In the genomic region with DNA sequence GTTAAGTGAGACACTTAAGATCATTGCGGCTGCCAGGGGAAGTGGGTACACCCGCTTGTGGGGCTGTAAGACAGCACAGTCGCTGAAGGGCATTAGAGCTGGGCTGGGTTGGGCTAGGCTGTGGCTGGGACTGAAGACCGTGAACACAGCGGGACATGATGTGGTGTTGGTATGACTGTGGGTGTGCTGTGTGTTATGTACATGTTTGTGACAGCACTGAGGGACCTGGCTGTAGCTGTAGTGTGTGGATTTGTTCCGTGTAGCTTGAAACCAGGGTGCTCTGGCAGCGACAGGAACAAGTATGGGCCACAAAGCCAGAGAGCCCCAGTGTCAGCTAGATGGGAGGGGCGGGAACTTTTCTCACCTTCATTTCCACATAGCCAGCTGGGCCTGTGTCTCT, we compare ENCODE assay signal across 11 cellular contexts.
A peak's percentile ranks its signal among the peaks of the same experiment; 100 is the strongest.
DNase-seq lines count a peak whose midpoint lies in the region; ATAC-seq and TF ChIP-seq lines count a peak whose summit lies in the region.
"Had no signal": no experiment of that assay in that cellular context is flagged by ENCODE, and none has a peak within 500 bp of the region (broad histone marks: within the 10 kb centered on the region; RNA-seq: fewer than 3 reads in every experiment).

No MANE protein-coding gene starts in this region.

- ATAC-seq in naive thymus-derived CD4-positive, alpha-beta T cell: peak; percentile 96
- ATAC-seq in upper lobe of right lung (peak; percentile 79), HG02798 (IDR thresholded peaks at IDR 0.05; ENCODE audit: poor library complexity, unreplicated experiment) (no peak)
- ATAC-seq: esophagus mucosa had no signal

- no peak overlapping the region for H3K4me3 Mint-ChIP-seq in activated T-helper 1 cell treated with anti-CD3 and anti-CD28 coated beads, Interleukin-12 subunit alpha, Interleukin-12 subunit beta, Interleukin-2, Interleukin-4 antibody, amounts not matched to agents 30 ng/mL and 10 ng/mL and 1 ng/mL, durations not matched to agents 14 hours and 24 hours and 36 hours
- H3K4me3 Mint-ChIP-seq in naive thymus-derived CD4-positive, alpha-beta T cell: peak overlapping the region in 7 of 10 donors; percentile 4 to 63 (median 38)

- no peak overlapping the region for H2AK5ac ChIP-seq in trophoblast cell (ENCODE audit: low read length)

- H3K27ac Mint-ChIP-seq in activated T-helper 1 cell treated with anti-CD3 and anti-CD28 coated beads, Interleukin-12 subunit alpha, Interleukin-12 subunit beta, Interleukin-2, Interleukin-4 antibody, amounts not matched to agents 30 ng/mL and 10 ng/mL and 1 ng/mL, durations not matched to agents 14 hours and 24 hours and 36 hours: no peak overlapping the region
- H3K27ac Mint-ChIP-seq in naive thymus-derived CD4-positive, alpha-beta T cell: peak overlapping the region in 5 of 9 donors; percentile 19 to 76 (median 56)

- no peak overlapping the region for H4K12ac ChIP-seq in trophoblast cell (ENCODE audit: low read depth, low read length)

- H3K18ac ChIP-seq in trophoblast cell (ENCODE audit: low read length): no peak overlapping the region

- no peaks in the 10 kb centered on the region for H3K79me2 ChIP-seq in trophoblast cell (ENCODE audit: control insufficient read depth, insufficient read depth, low read length, poor library complexity)

- H3K27me3 Mint-ChIP-seq in activated T-helper 1 cell treated with anti-CD3 and anti-CD28 coated beads, Interleukin-12 subunit alpha, Interleukin-12 subunit beta, Interleukin-2, Interleukin-4 antibody, amounts not matched to agents 30 ng/mL and 10 ng/mL and 1 ng/mL, durations not matched to agents 14 hours and 24 hours and 36 hours (ENCODE audit: insufficient read depth): peaks cover 20% of the 10 kb centered on the region
- peaks cover 0 to 6% (median 0%) of the 10 kb centered on the region in 5 donors for H3K27me3 Mint-ChIP-seq in naive thymus-derived CD4-positive, alpha-beta T cell

- no peaks in the 10 kb centered on the region for H3K36me3 Mint-ChIP-seq in activated T-helper 1 cell treated with anti-CD3 and anti-CD28 coated beads, Interleukin-12 subunit alpha, Interleukin-12 subunit beta, Interleukin-2, Interleukin-4 antibody, amounts not matched to agents 30 ng/mL and 10 ng/mL and 1 ng/mL, durations not matched to agents 14 hours and 24 hours and 36 hours (ENCODE audit: low read depth)
- H3K36me3 Mint-ChIP-seq in naive thymus-derived CD4-positive, alpha-beta T cell: no peaks in the 10 kb centered on the region

- H3K27ac ChIP-seq in naive thymus-derived CD4-positive, alpha-beta T cell (ENCODE audit: low read depth, low read length): no peak overlapping the region
- H3K27ac ChIP-seq in upper lobe of right lung (no peak overlapping the region), trophoblast cell (ENCODE audit: low read depth, low read length) (no peak overlapping the region)
- H3K27ac ChIP-seq: neutrophil had no signal

- H4K8ac ChIP-seq in trophoblast cell (ENCODE audit: low read depth, low read length): no peak overlapping the region

- no peak overlapping the region for H2BK5ac ChIP-seq in trophoblast cell (ENCODE audit: low read depth, low read length, poor library complexity)

- H3K4me1 ChIP-seq in naive thymus-derived CD4-positive, alpha-beta T cell (ENCODE audit: control insufficient read depth in 2 of 2, insufficient read depth in 2 of 2, low read length in 2 of 2): peaks cover 0 to 28% of the 10 kb centered on the region in 2 donors
- no peaks in the 10 kb centered on the region for H3K4me1 ChIP-seq in upper lobe of right lung
- H3K4me1 ChIP-seq in trophoblast cell (ENCODE audit: control insufficient read depth in 1 of 2, insufficient read depth in 2 of 2, low read length in 2 of 2): peaks cover 14 to 25% of the 10 kb centered on the region in 2 experiments

- H3K4me2 ChIP-seq in trophoblast cell (ENCODE audit: low read length): no peak overlapping the region

- no peak overlapping the region for H3K4ac ChIP-seq in trophoblast cell (ENCODE audit: low read depth, low read length)

- H2BK12ac ChIP-seq in trophoblast cell (ENCODE audit: low read length): no peak overlapping the region

- intact Hi-C loops in activated T-helper 1 cell treated with anti-CD3 and anti-CD28 coated beads, Interleukin-12 subunit alpha, Interleukin-12 subunit beta, Interleukin-2, Interleukin-4 antibody, amounts not matched to agents 30 ng/mL and 10 ng/mL and 1 ng/mL, durations not matched to agents 14 hours and 24 hours and 36 hours (cut with micrococcal nuclease): no loop called here
- intact Hi-C loops in naive thymus-derived CD4-positive, alpha-beta T cell (cut with micrococcal nuclease): no loop called here
- intact Hi-C loops in upper lobe of right lung (cut with DNase I): no loop called here

- no CpG with 5 or more reads among the region's 8 CpGs for WGBS in trophoblast cell (ENCODE audit: extremely low coverage, insufficient coverage, insufficient read length)

- no peak for TF ChIP-seq CTCF in upper lobe of right lung (IDR thresholded peaks at IDR 0.05)

- H3K4me1 Mint-ChIP-seq in activated T-helper 1 cell treated with anti-CD3 and anti-CD28 coated beads, Interleukin-12 subunit alpha, Interleukin-12 subunit beta, Interleukin-2, Interleukin-4 antibody, amounts not matched to agents 30 ng/mL and 10 ng/mL and 1 ng/mL, durations not matched to agents 14 hours and 24 hours and 36 hours (ENCODE audit: low read depth): no peaks in the 10 kb centered on the region
- H3K4me1 Mint-ChIP-seq in naive thymus-derived CD4-positive, alpha-beta T cell: peaks cover 0 to 17% (median 8%) of the 10 kb centered on the region in 7 donors

- H3K9me3 ChIP-seq in naive thymus-derived CD4-positive, alpha-beta T cell (ENCODE audit: control insufficient read depth in 2 of 3, low read length in 3 of 3): no peaks in the 10 kb centered on the region
- H3K9me3 ChIP-seq in upper lobe of right lung (no peaks in the 10 kb centered on the region), trophoblast cell (ENCODE audit: insufficient read depth, low read depth, low read length) (peaks cover 4% of the 10 kb centered on the region)
- H3K9me3 ChIP-seq: neutrophil had no signal

- no peak overlapping the region for H2AFZ ChIP-seq in trophoblast cell (ENCODE audit: insufficient read depth, low read length, poor library complexity)

- H3K23ac ChIP-seq in trophoblast cell (ENCODE audit: low read length): no peak overlapping the region

- no peak overlapping the region for H3K14ac ChIP-seq in trophoblast cell (ENCODE audit: low read length)

- H3K4me3 ChIP-seq in naive thymus-derived CD4-positive, alpha-beta T cell (ENCODE audit: low read length): peak overlapping the region; percentile 26
- no peak overlapping the region for H3K4me3 ChIP-seq in upper lobe of right lung
- H3K4me3 ChIP-seq in trophoblast cell (ENCODE audit: low read depth, low read length): no peak overlapping the region

- CTCF ChIA-PET in naive thymus-derived CD4-positive, alpha-beta T cell (lab: Charles Lee): no interaction called here

- H3K79me1 ChIP-seq in trophoblast cell (ENCODE audit: low read length): no peaks in the 10 kb centered on the region

- no peaks in the 10 kb centered on the region for H3K9me3 Mint-ChIP-seq in activated T-helper 1 cell treated with anti-CD3 and anti-CD28 coated beads, Interleukin-12 subunit alpha, Interleukin-12 subunit beta, Interleukin-2, Interleukin-4 antibody, amounts not matched to agents 30 ng/mL and 10 ng/mL and 1 ng/mL, durations not matched to agents 14 hours and 24 hours and 36 hours
- H3K9me3 Mint-ChIP-seq in naive thymus-derived CD4-positive, alpha-beta T cell: no peaks in the 10 kb centered on the region

- no peak overlapping the region for H4K91ac ChIP-seq in trophoblast cell (ENCODE audit: low read depth, low read length)

- H3K9ac ChIP-seq in trophoblast cell (ENCODE audit: low read length): no peak overlapping the region

- POLR2A ChIA-PET in naive thymus-derived CD4-positive, alpha-beta T cell (lab: Charles Lee): no interaction called here

- H3K36me3 ChIP-seq in naive thymus-derived CD4-positive, alpha-beta T cell (ENCODE audit: control insufficient read depth in 2 of 3, insufficient read depth in 3 of 3, low read length in 3 of 3): no peaks in the 10 kb centered on the region
- H3K36me3 ChIP-seq in upper lobe of right lung: no peaks in the 10 kb centered on the region
- H3K36me3 ChIP-seq in trophoblast cell (ENCODE audit: control insufficient read depth in 1 of 2, insufficient read depth in 2 of 2, low read length in 2 of 2): peaks cover 0 to 2% of the 10 kb centered on the region in 2 experiments
- H3K36me3 ChIP-seq: neutrophil had no signal

- H2BK120ac ChIP-seq in trophoblast cell (ENCODE audit: insufficient read depth, low read length, poor library complexity): no peak overlapping the region

- DNase-seq in activated T-helper 1 cell treated with Interleukin-2 at 50 U/mL for 16 hours (ENCODE audit: low read depth) (peak; percentile 23), upper lobe of right lung (no peak), cerebellum (ENCODE audit: low spot score) (no peak), trophoblast cell (no peak)
- no peak for DNase-seq in activated T-helper 1 cell treated with anti-CD3 and anti-CD28 coated beads, Interleukin-12 subunit alpha, Interleukin-12 subunit beta, Interleukin-2, Interleukin-4 antibody, amounts not matched to agents 30 ng/mL and 10 ng/mL and 1 ng/mL, durations not matched to agents 14 hours and 24 hours and 36 hours (ENCODE audit: low spot score)
- peak; percentile 67 for DNase-seq in activated effector memory CD4-positive, alpha-beta T cell treated with anti-CD3 and anti-CD28 coated beads, Interleukin-2, amount 50 U/mL, for 16 hours
- peak in 7 of 9 donors; percentile 13 to 50 (median 34) for DNase-seq in naive thymus-derived CD4-positive, alpha-beta T cell
- DNase-seq: NCI-H774 had no signal

- H3K27me3 ChIP-seq in naive thymus-derived CD4-positive, alpha-beta T cell (ENCODE audit: control insufficient read depth in 2 of 2, insufficient read depth in 2 of 2, low read length in 2 of 2): no peaks in the 10 kb centered on the region
- no peaks in the 10 kb centered on the region for H3K27me3 ChIP-seq in upper lobe of right lung
- no peaks in the 10 kb centered on the region for H3K27me3 ChIP-seq in trophoblast cell (ENCODE audit: insufficient read depth, low read length)
- H3K27me3 ChIP-seq: neutrophil had no signal

Comparison
In these comparisons a context has a peak if more than half of its experiments do, and no peak if none do; other contexts are left out.
1. DNase-seq: peak in activated T-helper 1 cell treated with Interleukin-2 at 50 U/mL for 16 hours (single experiment), activated effector memory CD4-positive, alpha-beta T cell treated with anti-CD3 and anti-CD28 coated beads, Interleukin-2, amount 50 U/mL, for 16 hours (single experiment) and naive thymus-derived CD4-positive, alpha-beta T cell (7 of 9); none in activated T-helper 1 cell treated with anti-CD3 and anti-CD28 coated beads, Interleukin-12 subunit alpha, Interleukin-12 subunit beta, Interleukin-2, Interleukin-4 antibody, amounts not matched to agents 30 ng/mL and 10 ng/mL and 1 ng/mL, durations not matched to agents 14 hours and 24 hours and 36 hours (single experiment), upper lobe of right lung (single experiment), cerebellum (single experiment) and trophoblast cell (0 of 2).